21 cellular contexts compared by ENCODE assay signal in the genomic region with DNA sequence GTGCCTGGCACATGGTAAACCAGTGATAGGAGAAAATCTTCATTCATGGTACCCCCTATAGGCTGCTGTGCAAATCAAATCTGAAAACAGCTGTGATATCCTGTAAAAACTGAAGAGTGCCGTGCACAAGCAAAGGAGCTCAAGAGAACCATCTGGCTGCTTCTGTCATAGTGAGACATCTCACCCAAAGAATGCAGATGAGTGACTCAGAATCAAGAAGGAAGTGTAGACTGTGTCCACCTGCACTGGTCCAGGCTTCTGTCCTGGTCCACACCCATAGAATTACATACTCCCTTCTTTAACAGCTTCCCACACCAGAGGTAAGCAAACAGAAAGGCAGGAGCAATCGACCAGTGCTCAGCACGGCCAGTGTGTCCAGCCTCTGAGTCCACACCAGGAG.
A peak's percentile ranks its signal among the peaks of the same experiment; 100 is the strongest.
DNase-seq lines count a peak whose midpoint lies in the region; FAIRE-seq and TF ChIP-seq lines count a peak whose summit lies in the region.
"Had no signal": no experiment of that assay in that cellular context is flagged by ENCODE, and none has a peak within 500 bp of the region (broad histone marks: within the 10 kb centered on the region; RNA-seq: fewer than 3 reads in every experiment).

No MANE protein-coding gene starts in this region.

- H3K27ac ChIP-seq in prostate gland: no peak overlapping the region
- H3K27ac ChIP-seq: A549, RWPE1, SJCRH30 had no signal

- H3K4me1 ChIP-seq in prostate gland (replicated peaks): no peaks in the 10 kb centered on the region
- H3K4me1 ChIP-seq: A549 had no signal

- H3K36me3 ChIP-seq in bronchial epithelial cell (ENCODE audit: control insufficient read depth, insufficient read depth, low read length) (no peaks in the 10 kb centered on the region), prostate gland (no peaks in the 10 kb centered on the region)
- H3K36me3 ChIP-seq: SJCRH30 had no signal

- H3K9me3 ChIP-seq in prostate gland: no peaks in the 10 kb centered on the region
- H3K9me3 ChIP-seq: A549, SJCRH30 had no signal

- TF ChIP-seq CTCF in bronchial epithelial cell (IDR thresholded peaks at IDR 0.05; ENCODE audit: insufficient read depth, low read length, severe bottlenecking): no peak
- no peak for TF ChIP-seq CTCF in prostate gland (IDR thresholded peaks at IDR 0.05)

- 67% methylated on average over 3 of the region's 3 CpGs for WGBS in prostate gland

- DNase-seq in DMS 273 treated with DMSO at 0.1 percent for 48 hours (lab: John Stamatoyannopoulos, UW) (peak; percentile 5), NCI-H1694 treated with DMSO at 0.1 percent for 48 hours (lab: John Stamatoyannopoulos, UW) (peak; percentile 17), bronchial epithelial cell (ENCODE audit: low read depth) (peak; percentile 2), prostate gland (ENCODE audit: low spot score) (peak; percentile 17), occipital lobe (lab: John Stamatoyannopoulos, UW) (no peak), OCI-M1 (lab: John Stamatoyannopoulos, UW) (no peak)
- DNase-seq in stimulated activated CD4-positive, alpha-beta T cell treated with anti-CD3 and anti-CD28 coated beads, Interleukin-4, amount 100 ng/mL, for 24 hours: no peak
- DNase-seq: Calu3; CD4-positive, alpha-beta memory T cell; DMS79 treated with DMSO at 0.1 percent for 48 hours; Kasumi-1; MM.1S; NCI-H1092; NCI-H1436 treated with DMSO at 0.1 percent for 48 hours; NCI-H2107; NCI-H226; NCI-H748 treated with DMSO at 0.1 percent for 48 hours; PC-3 had no signal

- FAIRE-seq in bronchial epithelial cell (lab: Jason Lieb, UNC): no peak
- FAIRE-seq: A549 had no signal

- intact Hi-C loops in prostate gland (cut with DNase I): no loop called here

- no peak overlapping the region for H3K4me3 ChIP-seq in bronchial epithelial cell (ENCODE audit: low read depth, low read length)
- no peak overlapping the region for H3K4me3 ChIP-seq in prostate gland
- H3K4me3 ChIP-seq: A549, SJCRH30 had no signal

- no peak for TF ChIP-seq POLR2A in prostate gland (IDR thresholded peaks at IDR 0.05)

- H3K27me3 ChIP-seq in bronchial epithelial cell (ENCODE audit: control insufficient read depth, insufficient read depth, low read length) (no peaks in the 10 kb centered on the region), prostate gland (replicated peaks; ENCODE audit: insufficient read depth) (no peaks in the 10 kb centered on the region)
- H3K27me3 ChIP-seq: SJCRH30 had no signal

Comparison
In these comparisons a context has a peak if more than half of its experiments do, and no peak if none do; other contexts are left out.
1. DNase-seq: peak in DMS 273 treated with DMSO at 0.1 percent for 48 hours (single experiment), NCI-H1694 treated with DMSO at 0.1 percent for 48 hours (single experiment), bronchial epithelial cell (single experiment) and prostate gland (single experiment); none in occipital lobe (single experiment), OCI-M1 (single experiment) and stimulated activated CD4-positive, alpha-beta T cell treated with anti-CD3 and anti-CD28 coated beads, Interleukin-4, amount 100 ng/mL, for 24 hours (single experiment).